2 cellular contexts compared by ENCODE assay signal in the genomic region with DNA sequence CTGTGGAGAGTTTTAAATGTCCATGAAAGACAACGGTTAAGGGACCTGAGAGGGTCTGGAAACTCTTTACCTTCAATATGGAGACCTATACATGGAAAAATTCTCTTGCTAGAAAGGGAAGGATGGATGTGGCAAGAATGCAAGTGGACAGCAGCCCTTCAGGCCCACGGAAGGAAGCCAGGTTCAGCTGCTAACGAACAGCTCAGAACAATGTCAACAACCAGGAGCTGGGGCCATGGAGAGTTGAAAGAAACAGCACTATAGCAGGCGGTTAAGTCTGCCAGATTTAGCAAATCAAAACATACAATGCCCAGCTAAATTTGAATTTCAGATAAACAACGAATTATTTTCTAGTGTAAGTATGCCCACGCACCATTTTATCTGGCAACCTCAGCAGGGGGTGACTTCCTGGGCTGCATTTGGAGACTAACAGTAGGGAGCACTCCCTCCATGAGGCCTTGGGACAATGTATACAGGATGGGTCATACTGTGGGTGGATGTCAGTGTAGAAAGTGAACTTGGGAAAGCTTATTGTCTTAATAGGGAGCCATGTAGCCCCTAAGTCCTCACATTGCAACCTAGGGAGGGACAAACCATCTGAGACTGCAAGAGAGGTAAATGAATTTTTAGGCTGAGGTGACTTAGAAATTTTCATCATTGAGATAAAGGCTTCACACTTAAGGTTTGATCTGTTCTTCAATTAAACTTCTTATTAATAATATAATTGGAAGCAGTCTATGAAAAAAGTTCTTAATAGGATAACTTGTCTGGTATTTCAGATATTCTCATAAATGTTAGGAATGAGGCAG.
TF ChIP-seq lines count a peak whose summit lies in the region.

No MANE protein-coding gene starts in this region.

TF ChIP-seq in HEK293, 187 proteins besides CTCF, POLR2A, EP300 and RAD21 (continued from another document):
- TF ChIP-seq, protein P1, sequence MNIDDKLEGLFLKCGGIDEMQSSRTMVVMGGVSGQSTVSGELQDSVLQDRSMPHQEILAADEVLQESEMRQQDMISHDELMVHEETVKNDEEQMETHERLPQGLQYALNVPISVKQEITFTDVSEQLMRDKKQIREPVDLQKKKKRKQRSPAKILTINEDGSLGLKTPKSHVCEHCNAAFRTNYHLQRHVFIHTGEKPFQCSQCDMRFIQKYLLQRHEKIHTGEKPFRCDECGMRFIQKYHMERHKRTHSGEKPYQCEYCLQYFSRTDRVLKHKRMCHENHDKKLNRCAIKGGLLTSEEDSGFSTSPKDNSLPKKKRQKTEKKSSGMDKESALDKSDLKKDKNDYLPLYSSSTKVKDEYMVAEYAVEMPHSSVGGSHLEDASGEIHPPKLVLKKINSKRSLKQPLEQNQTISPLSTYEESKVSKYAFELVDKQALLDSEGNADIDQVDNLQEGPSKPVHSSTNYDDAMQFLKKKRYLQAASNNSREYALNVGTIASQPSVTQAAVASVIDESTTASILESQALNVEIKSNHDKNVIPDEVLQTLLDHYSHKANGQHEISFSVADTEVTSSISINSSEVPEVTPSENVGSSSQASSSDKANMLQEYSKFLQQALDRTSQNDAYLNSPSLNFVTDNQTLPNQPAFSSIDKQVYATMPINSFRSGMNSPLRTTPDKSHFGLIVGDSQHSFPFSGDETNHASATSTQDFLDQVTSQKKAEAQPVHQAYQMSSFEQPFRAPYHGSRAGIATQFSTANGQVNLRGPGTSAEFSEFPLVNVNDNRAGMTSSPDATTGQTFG (tag by site-specific recombination; IDR thresholded peaks at IDR 0.05; ENCODE audit: borderline replicate concordance) = no peak
- TF ChIP-seq KLF16 (tag by site-specific recombination; IDR thresholded peaks at IDR 0.05) (no peak), ZNF423 (tag by site-specific recombination; IDR thresholded peaks at IDR 0.05) (peak; percentile 67; the same call in 1 of the 2 replicates), IKZF3 (tag by site-specific recombination; IDR thresholded peaks at IDR 0.05) (0 out of 2 replicates have a peak, but pooled peaks have one; percentile 35)

TF ChIP-seq in K562, 482 proteins besides CTCF, POLR2A, EP300 and RAD21 (continued from another document):
- TF ChIP-seq KDM1A (IDR thresholded peaks at IDR 0.05) = peak; percentile 75 to 81; a peak in 3 of 4 replicates
- TF ChIP-seq PHF21A (IDR thresholded peaks at IDR 0.05; ENCODE audit: borderline replicate concordance, low read depth) = no peak
- no peak for TF ChIP-seq MTA3 (IDR thresholded peaks at IDR 0.05; ENCODE audit: borderline replicate concordance)
- no peak for TF ChIP-seq MXI1 (IDR thresholded peaks at IDR 0.05; ENCODE audit: low read depth, low read length)
- TF ChIP-seq HEY1 (CRISPR knock-in tag; IDR thresholded peaks at IDR 0.05; ENCODE audit: borderline replicate concordance) = no peak
- TF ChIP-seq ILF3 (IDR thresholded peaks at IDR 0.05; ENCODE audit: borderline replicate concordance) = no peak
- no peak for TF ChIP-seq SRSF3 (IDR thresholded peaks at IDR 0.05; ENCODE audit: insufficient read depth, low read length)
- TF ChIP-seq FOXK1 (CRISPR knock-in tag; IDR thresholded peaks at IDR 0.05; ENCODE audit: borderline replicate concordance) = no peak
- no peak for TF ChIP-seq ETV5 (CRISPR knock-in tag; IDR thresholded peaks at IDR 0.05; ENCODE audit: low read depth)
- no peak for TF ChIP-seq ZNF444 (CRISPR knock-in tag; IDR thresholded peaks at IDR 0.05)
- TF ChIP-seq, protein P2, sequence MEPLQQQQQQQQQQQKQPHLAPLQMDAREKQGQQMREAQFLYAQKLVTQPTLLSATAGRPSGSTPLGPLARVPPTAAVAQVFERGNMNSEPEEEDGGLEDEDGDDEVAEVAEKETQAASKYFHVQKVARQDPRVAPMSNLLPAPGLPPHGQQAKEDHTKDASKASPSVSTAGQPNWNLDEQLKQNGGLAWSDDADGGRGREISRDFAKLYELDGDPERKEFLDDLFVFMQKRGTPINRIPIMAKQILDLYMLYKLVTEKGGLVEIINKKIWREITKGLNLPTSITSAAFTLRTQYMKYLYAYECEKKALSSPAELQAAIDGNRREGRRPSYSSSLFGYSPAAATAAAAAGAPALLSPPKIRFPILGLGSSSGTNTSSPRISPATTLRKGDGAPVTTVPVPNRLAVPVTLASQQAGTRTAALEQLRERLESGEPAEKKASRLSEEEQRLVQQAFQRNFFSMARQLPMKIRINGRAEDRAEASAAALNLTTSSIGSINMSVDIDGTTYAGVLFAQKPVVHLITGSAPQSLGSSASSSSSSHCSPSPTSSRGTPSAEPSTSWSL (CRISPR knock-in tag; IDR thresholded peaks at IDR 0.05; ENCODE audit: borderline replicate concordance) = no peak
- TF ChIP-seq EGR1 (conservative IDR thresholded peaks at IDR 0.05) = peak; percentile 62
- TF ChIP-seq PHF8 (IDR thresholded peaks at IDR 0.05; ENCODE audit: borderline replicate concordance, low read length) = no peak
- no peak for TF ChIP-seq HMGN3 (IDR thresholded peaks at IDR 0.05; ENCODE audit: borderline replicate concordance, extremely low read depth, insufficient read length, low read depth, low read length)
